ENCODE assay signal across 1 cellular context in the genomic region with DNA sequence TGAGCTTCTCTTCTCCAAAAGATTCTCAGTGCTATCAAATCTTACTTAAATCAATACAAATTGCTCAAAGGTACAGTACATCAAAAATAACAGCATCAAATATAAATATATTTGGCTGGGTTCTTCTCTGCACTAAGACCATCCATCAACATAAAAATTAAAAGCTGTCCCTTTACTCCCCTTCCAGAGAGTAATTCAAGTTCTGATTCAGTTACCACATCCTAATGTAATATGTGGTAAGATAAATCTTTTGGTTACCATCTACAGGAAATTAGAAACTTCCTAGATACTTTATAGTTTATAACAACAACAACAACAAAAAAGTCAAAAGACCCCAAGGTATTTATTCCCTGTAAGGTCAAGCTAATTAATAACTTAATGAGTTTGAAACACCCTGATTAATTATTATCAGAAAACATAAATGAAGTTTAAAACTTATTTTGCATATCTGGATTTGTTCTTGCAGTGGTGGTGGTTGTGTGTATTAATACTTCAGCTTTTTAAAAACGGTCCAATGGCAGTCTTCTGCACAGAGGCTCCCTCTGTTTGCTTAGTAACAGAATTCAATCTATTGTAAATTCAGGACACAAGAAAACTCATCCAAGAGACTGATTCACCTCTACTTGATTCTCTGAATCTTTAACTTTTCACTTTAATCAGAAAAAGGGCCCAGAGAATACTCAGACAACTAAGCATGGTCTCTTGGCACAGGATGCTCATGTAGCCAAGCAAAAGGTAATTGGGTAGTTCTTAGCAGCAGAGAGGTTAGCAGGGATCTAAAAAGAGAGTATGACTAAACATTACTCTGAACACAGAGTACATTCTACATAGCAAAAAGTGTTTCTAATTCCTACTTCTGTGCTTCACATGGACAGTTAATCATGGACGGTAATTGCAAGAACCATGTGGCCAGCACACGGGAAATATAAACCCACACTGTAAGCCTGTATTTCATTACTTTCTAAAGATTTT.
TF ChIP-seq lines count a peak whose summit lies in the region.

No MANE protein-coding gene starts in this region.

TF ChIP-seq in WTC11, 78 proteins besides CTCF, POLR2A, EP300 and RAD21:
- no peak for TF ChIP-seq FOXK1 (CRISPR knock-in tag; IDR thresholded peaks at IDR 0.05)
- no peak for TF ChIP-seq ATF1 (CRISPR knock-in tag; IDR thresholded peaks at IDR 0.05)
- TF ChIP-seq EMX1 (CRISPR knock-in tag; IDR thresholded peaks at IDR 0.05): no peak
- no peak for TF ChIP-seq NR2C2 (CRISPR knock-in tag; IDR thresholded peaks at IDR 0.05)
- TF ChIP-seq, protein P1, sequence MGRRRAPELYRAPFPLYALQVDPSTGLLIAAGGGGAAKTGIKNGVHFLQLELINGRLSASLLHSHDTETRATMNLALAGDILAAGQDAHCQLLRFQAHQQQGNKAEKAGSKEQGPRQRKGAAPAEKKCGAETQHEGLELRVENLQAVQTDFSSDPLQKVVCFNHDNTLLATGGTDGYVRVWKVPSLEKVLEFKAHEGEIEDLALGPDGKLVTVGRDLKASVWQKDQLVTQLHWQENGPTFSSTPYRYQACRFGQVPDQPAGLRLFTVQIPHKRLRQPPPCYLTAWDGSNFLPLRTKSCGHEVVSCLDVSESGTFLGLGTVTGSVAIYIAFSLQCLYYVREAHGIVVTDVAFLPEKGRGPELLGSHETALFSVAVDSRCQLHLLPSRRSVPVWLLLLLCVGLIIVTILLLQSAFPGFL (CRISPR knock-in tag; IDR thresholded peaks at IDR 0.05; ENCODE audit: borderline replicate concordance): no peak
- no peak for TF ChIP-seq SMAD3 (CRISPR knock-in tag; IDR thresholded peaks at IDR 0.05; ENCODE audit: borderline replicate concordance)
- TF ChIP-seq ZNF396 (CRISPR knock-in tag; IDR thresholded peaks at IDR 0.05; ENCODE audit: borderline replicate concordance): no peak
